ENCODE assay signal across 8 cellular contexts in genomic region chr5:134648425-134649162, GRCh38. TPM values are rescaled to one million over a fixed set of nuclear protein-coding genes. Genes with fewer than 3 reads are reported as not detected.
DNase-seq lines count a peak whose midpoint lies in the region; ATAC-seq, FAIRE-seq and TF ChIP-seq lines count a peak whose summit lies in the region.

Gene SEC24A, plus strand, starts transcription at chr5:134648785. Its CDS starts 292 bp downstream, at chr5:134649077.

- peak; percentile 71 for TF ChIP-seq RAD21 in HepG2 (CRISPR knock-in tag; IDR thresholded peaks at IDR 0.05)

- CTCF ChIA-PET in HepG2 (lab: Yijun Ruan, JAX; ENCODE audit: low intra/inter-chr PET ratio, low total read pairs): interaction anchor here (1.3 kb wide), 1 partner anchor 17 kb away, joined by 3 read pairs; no protein-coding TSS in a partner anchor

- peak within 1 kb of the TSS; percentile 99 for H3K9ac ChIP-seq in HepG2 (ENCODE audit: insufficient read depth, low read depth, low read length)

- H3K9me3 ChIP-seq in HepG2 (ENCODE audit: low read length): no peaks in the 10 kb centered on the region

- POLR2A ChIA-PET in HepG2 (lab: Yijun Ruan, JAX): interaction anchor here (0.8 to 2.3 kb wide), 10 partner anchors 8 to 277 kb away, joined by 3 to 47 read pairs (median 5); partner anchors contain the start of genes SAR1B and UBE2B

- H3K4me1 ChIP-seq in HepG2 (ENCODE audit: insufficient read depth, low read length): peaks cover 67% of the 10 kb centered on the region

- no peak within 1 kb of the TSS for H2AFZ ChIP-seq in HepG2 (ENCODE audit: low read length)

- FAIRE-seq in HepG2 (lab: Jason Lieb, UNC): no peak

- intact Hi-C loops in HepG2 (cut with micrococcal nuclease; ENCODE audit: unreplicated experiment): loop anchor here (1.0 kb wide), 2 partner anchors 10 to 16 kb away; partner anchors contain the start of gene SAR1B

- WGBS in HepG2 (ENCODE audit: low lambda C conversion rate): under 1% methylated on average over 31 of the region's 69 CpGs

- peak within 1 kb of the TSS; percentile 93 for H3K4me2 ChIP-seq in HepG2 (ENCODE audit: low read depth, low read length)

- 0 out of 5 replicates have a peak, but pooled peaks cover 0 to 3% of the 10 kb centered on the region in 2 experiments for H3K36me3 ChIP-seq in HepG2 (replicated peaks in 1 of 2; ENCODE audit: control insufficient read depth in 1 of 2, insufficient read depth in 2 of 2, low read length in 2 of 2)

- H3K79me2 ChIP-seq in HepG2 (ENCODE audit: insufficient read depth, low read length): peaks cover 48% of the 10 kb centered on the region

- peak within 1 kb of the TSS; percentile 79 to 97 (median 97) for H3K4me3 ChIP-seq in HepG2 (replicated peaks in 1 of 3; ENCODE audit: insufficient read depth in 1 of 3, low read depth in 2 of 3, low read length in 3 of 3)

- peak; percentile 69 to 88 for TF ChIP-seq POLR2A in HepG2 (IDR thresholded peaks at IDR 0.05; ENCODE audit: insufficient read depth in 1 of 2, low read depth in 2 of 2, low read length in 2 of 2)

- no peak; the same call in 1 of the 2 replicates for TF ChIP-seq CTCF in HepG2 (CRISPR knock-in tag; IDR thresholded peaks at IDR 0.05)

- peak within 1 kb of the TSS; percentile 99 for H3K27ac ChIP-seq in HepG2 (ENCODE audit: extremely low read length, insufficient read depth, low read length)

- TF ChIP-seq EP300 in HepG2 (IDR thresholded peaks at IDR 0.05; ENCODE audit: low read depth in 2 of 2, low read length in 2 of 2) (peak in 1 of 2 experiments; percentile 46; a peak in 1 of 4 replicates), HepG2 (CRISPR knock-in tag; IDR thresholded peaks at IDR 0.05; ENCODE audit: borderline replicate concordance) (peak; percentile 66; the same call in 1 of the 2 replicates)

- in situ Hi-C loops in HepG2 (cut with HindIII; ENCODE audit: extremely low pct_ligation_motif_present, low pct_unique_long_range_greater_than_20kb): no loop called here

- peaks cover 3% of the 10 kb centered on the region; the same call in 1 of the 2 replicates for H4K20me1 ChIP-seq in HepG2 (ENCODE audit: insufficient read depth, low read length)

- no TSS peak for BruUV-seq in HepG2 (replicated peaks; lab: Mats Ljungman, UMichigan)

- peak; percentile 24 to 88 (median 72) for DNase-seq in C1 segment of cervical spinal cord (lab: John Stamatoyannopoulos, UW)
- DNase-seq in NCI-H774 (lab: John Stamatoyannopoulos, UW): peak; percentile 86
- DNase-seq in activated CD4-positive, alpha-beta T cell treated with anti-CD3 and anti-CD28 coated beads, Interleukin-2, amount 50 U/mL, for 48 hours: peak; percentile 90 to 91
- DNase-seq in dermis blood vessel endothelial cell: peak; percentile 94
- peak; percentile 89 for DNase-seq in HepG2 (ENCODE audit: low spot score)
- peak; percentile 86 for DNase-seq in stimulated activated CD4-positive, alpha-beta T cell treated with anti-CD3 and anti-CD28 coated beads, Interleukin-4, amount 100 ng/mL, for 1 hour

- no peaks in the 10 kb centered on the region for H3K27me3 ChIP-seq in HepG2 (ENCODE audit: control insufficient read depth in 1 of 2, insufficient read depth in 2 of 2, low read length in 2 of 2)

- ATAC-seq in GM19328 (IDR thresholded peaks at IDR 0.05; ENCODE audit: unreplicated experiment): peak; percentile 66
- ATAC-seq in HG03469 (IDR thresholded peaks at IDR 0.05; ENCODE audit: unreplicated experiment): peak; percentile 77
- peak; percentile 93 for ATAC-seq in HepG2

TF ChIP-seq in HepG2, 621 proteins besides CTCF, POLR2A, EP300 and RAD21 (continues in another document):
- TF ChIP-seq ZBTB49 (CRISPR knock-in tag; IDR thresholded peaks at IDR 0.05; ENCODE audit: borderline replicate concordance): peak; percentile 95
- TF ChIP-seq NFRKB (IDR thresholded peaks at IDR 0.05): no peak
- TF ChIP-seq MIER2 (CRISPR knock-in tag; IDR thresholded peaks at IDR 0.05): peak; percentile 74; the same call in 1 of the 2 replicates
- peak; percentile 51; the same call in 1 of the 2 replicates for TF ChIP-seq ZNF879 (CRISPR knock-in tag; IDR thresholded peaks at IDR 0.05)
- peak; percentile 92 for TF ChIP-seq ZNF780A (CRISPR knock-in tag; IDR thresholded peaks at IDR 0.05)
- TF ChIP-seq GATAD2A (CRISPR knock-in tag; IDR thresholded peaks at IDR 0.05): peak; percentile 90
- TF ChIP-seq NFYC (CRISPR knock-in tag; IDR thresholded peaks at IDR 0.05): peak; percentile 58
- TF ChIP-seq FLYWCH1 (CRISPR knock-in tag; IDR thresholded peaks at IDR 0.05): peak; percentile 87; the same call in 1 of the 2 replicates
- TF ChIP-seq ZFP36 (IDR thresholded peaks at IDR 0.05; ENCODE audit: borderline replicate concordance, low read depth, low read length, partially characterized antibody): no peak
- no peak; the same call in 1 of the 2 replicates for TF ChIP-seq CENPT (CRISPR knock-in tag; IDR thresholded peaks at IDR 0.05; ENCODE audit: low read depth)
- TF ChIP-seq BRF2 (CRISPR knock-in tag; IDR thresholded peaks at IDR 0.05): peak; percentile 91
- TF ChIP-seq ZNF513 (CRISPR knock-in tag; conservative IDR thresholded peaks at IDR 0.05): no peak
- TF ChIP-seq ATF4 (CRISPR knock-in tag; IDR thresholded peaks at IDR 0.05): peak in 1 of 2 experiments; percentile 77; a peak in 1 of 4 replicates

RNA-seq across cellular contexts. Expression of gene SEC24A, which starts in this region (rescaled TPM):
- total RNA-seq in dermis blood vessel endothelial cell (22.8 and 27.0 TPM in 2 replicates), HepG2 (2016; rRNA removed; fragmentation: Illumina TruSeq; extraction: Trizol) (30.5 and 56.6 TPM in 2 replicates)
- total RNA-seq in HepG2 (2016; cell fraction: cytosol; rRNA removed; fragmentation: Illumina TruSeq; extraction: Trizol; ENCODE audit: low read depth): 8.6 and 10.2 TPM in 2 replicates
- total RNA-seq in HepG2 (2016; cell fraction: insoluble cytoplasmic fraction; rRNA removed; fragmentation: Illumina TruSeq; extraction: Trizol): 28.5 and 53.5 TPM in 2 replicates
- 15.9 and 16.9 TPM in 2 replicates for total RNA-seq in HepG2 (2016; cell fraction: membrane; rRNA removed; fragmentation: Illumina TruSeq; extraction: Trizol)
- 30.3 and 31.4 TPM in 2 replicates for total RNA-seq in HepG2 (2016; cell fraction: nucleus; rRNA removed; fragmentation: Illumina TruSeq; extraction: Trizol)
- polyA plus RNA-seq in HepG2 (2011; rRNA removed): 39.6 and 56.8 TPM in 2 replicates
- polyA plus RNA-seq in HepG2 (2011; cell fraction: cytosol; rRNA removed): 32.2 and 37.4 TPM in 2 replicates
- 22.5 and 25.0 TPM in 2 replicates for polyA plus RNA-seq in HepG2 (2011; cell fraction: nucleus; rRNA removed)
- polyA plus RNA-seq in HepG2 (2012): 21.7 and 26.9 TPM in 2 replicates
- 1.3 and 1.4 TPM in 2 replicates for polyA plus RNA-seq in HepG2 (2016; cell fraction: cytosol; fragmentation: Illumina TruSeq; extraction: Trizol; ENCODE audit: low read depth)
- 44.8 and 45.8 TPM in 2 replicates for polyA plus RNA-seq in HepG2 (2016; cell fraction: insoluble cytoplasmic fraction; fragmentation: Illumina TruSeq; extraction: Trizol; ENCODE audit: low read depth)
- 4.6 and 6.1 TPM in 2 replicates for polyA plus RNA-seq in HepG2 (2016; cell fraction: membrane; fragmentation: Illumina TruSeq; extraction: Trizol; ENCODE audit: low read depth)
- polyA plus RNA-seq in HepG2 (2016; cell fraction: nucleus; fragmentation: Illumina TruSeq; extraction: Trizol; ENCODE audit: insufficient read depth, low read depth): 26.6 and 29.0 TPM in 2 replicates
- polyA minus RNA-seq in HepG2 (2011; rRNA and poly(A)+ RNA removed; ENCODE audit: low replicate concordance): 36.1 and 80.0 TPM in 2 replicates
- polyA minus RNA-seq in HepG2 (2011; cell fraction: cytosol; rRNA and poly(A)+ RNA removed): 51.2 and 62.4 TPM in 2 replicates
- polyA minus RNA-seq in HepG2 (2011; cell fraction: nucleus; rRNA and poly(A)+ RNA removed): 61.9 and 65.6 TPM in 2 replicates

Comparison
In these comparisons a context has a peak if more than half of its experiments do, and no peak if none do; other contexts are left out.
1. Peak in every context shown above with its lines: DNase-seq, ATAC-seq, H3K4me3 ChIP-seq and H3K27ac ChIP-seq.